ENCODE assay signal across 21 cellular contexts in the genomic region with DNA sequence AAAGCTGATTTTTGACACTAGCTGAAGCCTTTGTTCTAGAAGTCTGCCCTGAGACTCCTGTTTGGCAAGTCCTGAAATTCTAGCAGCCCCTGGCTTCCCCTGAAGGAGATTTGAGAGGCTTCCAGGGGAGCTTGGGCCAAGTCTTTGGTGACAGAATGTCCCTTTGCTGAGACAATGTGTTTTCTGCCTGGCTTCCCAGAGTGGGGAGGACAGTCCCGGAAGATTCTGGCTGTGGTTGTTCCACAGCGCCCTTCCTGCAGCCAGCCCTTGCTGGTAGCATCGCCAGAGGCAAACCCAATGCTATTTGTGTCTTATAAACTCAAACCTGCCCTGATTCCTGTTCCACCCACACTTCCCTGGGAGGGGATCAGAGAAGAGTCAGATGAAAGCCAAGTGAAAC. TPM values are rescaled to one million over a fixed set of nuclear protein-coding genes. Genes with fewer than 3 reads are reported as not detected.
"Had no signal": no experiment of that assay in that cellular context is flagged by ENCODE, and none has a peak within 500 bp of the region (broad histone marks: within the 10 kb centered on the region; RNA-seq: fewer than 3 reads in every experiment).

No MANE protein-coding gene starts in this region.

- DNase-seq: activated CD4-positive, alpha-beta T cell treated with anti-CD3 and anti-CD28 coated beads, Interleukin-2, amount 10 ng/mL, durations not matched to agents 7 days and 5 days; activated naive CD4-positive, alpha-beta T cell treated with Interleukin-2 at 50 U/mL for 16 hours; colonic mucosa; effector CD4-positive, alpha-beta T cell; esophagus squamous epithelium; kidney glomerular epithelial cell; pancreas; retina; stimulated activated CD4-positive, alpha-beta T cell treated with anti-CD3 and anti-CD28 coated beads, Interleukin-2, amount 100 ng/mL, for 48 hours; T-cell; T-helper 9 cell; upper lobe of left lung had no signal

- ATAC-seq: pancreas; stimulated activated memory B cell treated with anti-CD40 and anti-IgM and Interleukin-4, amounts not matched to agents 10 μg/mL and 1 μg/mL and 100 μg/mL, for 72 hours; T-cell had no signal

RNA-seq across cellular contexts. Expression of gene OAS1, which starts 56.4 kb away (rescaled TPM):
- total RNA-seq: neural crest cell had no signal

RNA-seq across cellular contexts. Expression of gene RPH3A, which starts 58.8 kb away (rescaled TPM):
- total RNA-seq: activated CD4-positive, alpha-beta T cell treated with anti-CD3 and anti-CD28 coated beads, Interleukin-2, amount 10 ng/mL, durations not matched to agents 7 days and 5 days; activated CD8-positive, alpha-beta memory T cell treated with anti-CD3 and anti-CD28 coated beads for 36 hours; astrocyte; bronchial epithelial cell; endothelial cell of umbilical vein; esophagus squamous epithelium; fibroblast of villous mesenchyme; lower leg skin; mesothelial cell of epicardium; neural crest cell; T-cell had no signal
